11 cellular contexts compared by ENCODE assay signal in the genomic region with DNA sequence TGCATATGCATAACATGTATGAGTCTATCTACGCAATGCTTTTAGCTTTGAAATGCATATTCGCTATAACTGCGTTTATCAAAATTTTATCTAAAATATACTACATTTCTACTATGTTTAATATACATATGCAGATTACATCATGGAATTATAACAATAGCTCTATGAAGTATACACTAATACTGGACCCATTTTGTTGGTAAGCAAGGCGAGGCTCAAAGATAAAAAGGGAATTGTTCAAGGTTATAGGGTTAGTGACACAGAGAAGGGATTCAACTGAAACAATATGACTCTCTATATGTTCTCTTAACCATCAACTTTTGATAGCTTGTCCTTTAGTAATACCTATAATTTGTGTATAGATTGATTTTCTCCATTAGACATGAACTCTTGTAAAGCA.
"Had no signal": no experiment of that assay in that cellular context is flagged by ENCODE, and none has a peak within 500 bp of the region (broad histone marks: within the 10 kb centered on the region; RNA-seq: fewer than 3 reads in every experiment).

No MANE protein-coding gene starts in this region.

- H3K4me2 ChIP-seq: GM23338 had no signal

- DNase-seq: GM23248, GOT3, H7, H9, HCEC 1CT, HFFc6 had no signal

- H3K27ac ChIP-seq: GM23248 had no signal

- FAIRE-seq: H1, H54 had no signal

- H3K36me3 ChIP-seq: HAP-1 had no signal

- ATAC-seq: GM23338, HCT116 had no signal

- H3K9me3 ChIP-seq: HAP-1 had no signal

- H3K4me3 ChIP-seq: GM23248, GM23338, HAP-1 had no signal

- H3K4me1 ChIP-seq: HAP-1 had no signal

- H2AFZ ChIP-seq: GM23248, GM23338 had no signal

- H3K9ac ChIP-seq: GM23248 had no signal
